Comparison of ENCODE assay signal across 8 cellular contexts in the genomic region with DNA sequence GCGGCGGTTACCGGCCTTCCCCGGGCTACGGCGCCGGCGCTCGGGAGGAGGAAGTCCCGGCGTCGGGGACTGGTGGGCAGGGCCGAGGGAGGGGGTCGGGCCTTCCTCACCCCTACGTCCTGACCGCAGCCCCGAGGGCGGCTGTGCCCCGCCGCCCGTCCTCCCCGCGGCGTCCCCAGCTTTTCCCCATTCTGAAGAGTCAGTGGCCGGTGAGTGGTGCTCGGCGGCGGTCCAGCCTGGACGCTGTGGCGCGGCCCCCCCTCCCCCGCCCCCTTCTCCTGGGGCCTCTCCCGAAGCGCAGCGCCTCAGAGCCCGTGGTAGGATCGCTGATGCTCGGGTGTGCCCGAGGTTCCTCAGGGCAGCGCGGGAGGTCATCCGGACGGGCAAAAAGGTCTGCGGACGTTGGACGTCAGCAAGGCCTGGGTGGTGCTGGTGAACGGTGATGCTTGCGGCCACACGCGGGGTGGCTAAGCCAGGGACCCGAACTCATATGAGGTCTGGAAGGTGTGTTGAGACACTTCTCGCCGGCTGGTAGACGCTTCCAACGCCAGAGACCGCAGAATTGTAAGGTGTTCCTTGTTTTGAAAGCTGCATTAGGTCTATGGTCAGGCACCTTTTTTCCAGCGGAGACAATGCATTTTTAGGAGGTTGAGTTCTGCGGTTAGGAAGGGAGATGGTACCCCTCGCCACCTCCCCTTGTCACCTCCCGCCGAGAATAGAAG. TPM values are rescaled to one million over a fixed set of nuclear protein-coding genes. Genes with fewer than 3 reads are reported as not detected.
DNase-seq lines count a peak whose midpoint lies in the region; ATAC-seq and TF ChIP-seq lines count a peak whose summit lies in the region.

No MANE protein-coding gene starts in this region.

- H3K27ac ChIP-seq in heart left ventricle, result peak overlapping the region; percentile 43 to 95 (median 86)

- no peak for TF ChIP-seq POLR2A in heart left ventricle (IDR thresholded peaks at IDR 0.05)

- H3K36me3 ChIP-seq in heart left ventricle, result no peaks in the 10 kb centered on the region

- ATAC-seq in HG03342 (IDR thresholded peaks at IDR 0.05; ENCODE audit: unreplicated experiment) (peak; percentile 31), heart left ventricle (peak in 3 of 4 donors; percentile 13 to 63 (median 56))

- intact Hi-C loops in heart left ventricle (cut with DNase I) (loop anchor here in 2 of 10 donors (2.0 to 5.0 kb wide), 2 partner anchors 37 to 49 kb away; partner anchors contain the start of gene TMEM201 (in 1 of the 2)), posterior vena cava (cut with DNase I) (no loop called here)

- H3K27me3 ChIP-seq in heart left ventricle, result no peaks in the 10 kb centered on the region

- 9 to 15% (median 13%) methylated on average over 27 to 61 of the region's 61 CpGs for WGBS in heart left ventricle, 4 donors

- H3K9me3 ChIP-seq in heart left ventricle, result no peaks in the 10 kb centered on the region

- no peak for TF ChIP-seq CTCF in heart left ventricle (IDR thresholded peaks at IDR 0.05)

- H3K4me1 ChIP-seq in heart left ventricle, result peaks cover 0 to 37% (median 22%) of the 10 kb centered on the region in 12 donors

- peak; percentile 81 for DNase-seq in CD1c-positive myeloid dendritic cell (ENCODE audit: extremely low spot score)
- DNase-seq in GM19238 (ENCODE audit: insufficient read length, low spot score), result peak; percentile 79
- peak; percentile 78 for DNase-seq in RKO (ENCODE audit: low spot score)
- DNase-seq in activated naive CD8-positive, alpha-beta T cell treated with anti-CD3 and anti-CD28 coated beads, Interleukin-2, amount 50 U/mL, for 16 hours (ENCODE audit: low read depth, low spot score), result peak; percentile 1
- peak; percentile 36 to 79 (median 54) for DNase-seq in heart left ventricle
- peak; percentile 81 for DNase-seq in posterior vena cava (ENCODE audit: low spot score)
- no peak for DNase-seq in NCI-H1436 treated with DMSO at 0.1 percent for 48 hours (lab: John Stamatoyannopoulos, UW)

- H3K4me3 ChIP-seq in heart left ventricle, result peak overlapping the region; percentile 70 to 94 (median 80)

RNA-seq across cellular contexts. Expression of gene SLC25A33, which starts 0.7 kb away (rescaled TPM):
- total RNA-seq in heart left ventricle (1 to 10 TPM; 2.8 to 9.7 (median 4.5) TPM), posterior vena cava (1 to 10 TPM; 2.3 to 4.5 TPM)
- 1 to 10 TPM; 4.4 to 6.6 TPM for polyA plus RNA-seq in heart left ventricle

RNA-seq across cellular contexts. Expression of gene TMEM201, which starts 48.7 kb away (rescaled TPM):
- total RNA-seq in heart left ventricle (10 to 100 TPM; 16.0 to 24.8 (median 18.5) TPM), posterior vena cava (1 to 10 TPM; 6.1 to 6.9 TPM)
- polyA plus RNA-seq in heart left ventricle, result 10 to 100 TPM; 13.1 to 22.9 TPM
